20 cellular contexts compared by ENCODE assay signal in the genomic region with DNA sequence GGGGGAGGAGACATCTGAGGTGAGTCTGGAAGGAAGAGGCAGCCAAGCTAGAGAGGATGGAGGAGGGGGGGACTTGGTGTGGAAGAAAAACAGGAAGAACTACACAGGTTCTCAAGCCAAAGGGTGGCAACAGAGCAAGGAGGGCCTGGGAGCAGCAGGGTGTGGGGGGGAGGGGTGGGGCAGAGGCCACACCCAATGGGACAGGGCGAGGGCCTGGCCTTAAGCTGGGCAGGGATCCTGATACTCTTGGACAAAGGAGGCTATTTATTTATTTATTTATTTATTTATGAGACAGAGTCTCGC.
"Had no signal": no experiment of that assay in that cellular context is flagged by ENCODE, and none has a peak within 500 bp of the region (broad histone marks: within the 10 kb centered on the region; RNA-seq: fewer than 3 reads in every experiment).

No MANE protein-coding gene starts in this region.

- H3K4me3 ChIP-seq: hepatocyte had no signal

- H3K9me3 Mint-ChIP-seq: activated B cell treated with CpG ODN at 0.5 μM for 24 hours; activated naive CD8-positive, alpha-beta T cell treated with anti-CD3 and anti-CD28 coated beads, Interleukin-2, amount 50 U/mL, for 24 hours; dendritic cell treated with granulocyte-macrophage colony-stimulating factor and Interleukin-4, amounts not matched to agents 40 ng/mL and 50 ng/mL, for 4 days; immature natural killer cell; nephron progenitor cell; type B pancreatic cell had no signal

- H3K4me1 Mint-ChIP-seq: activated B cell treated with CpG ODN at 0.5 μM for 24 hours; activated naive CD8-positive, alpha-beta T cell treated with anti-CD3 and anti-CD28 coated beads, Interleukin-2, amount 50 U/mL, for 24 hours had no signal

- H3K4me2 ChIP-seq: hepatocyte had no signal

- H3K27ac ChIP-seq: hepatocyte, parathyroid adenoma had no signal

- H3K27ac Mint-ChIP-seq: activated B cell treated with CpG ODN at 0.5 μM for 24 hours; activated CD4-positive, alpha-beta T cell treated with anti-CD3 and anti-CD28 coated beads for 36 hours; activated naive CD8-positive, alpha-beta T cell treated with anti-CD3 and anti-CD28 coated beads, Interleukin-2, amount 50 U/mL, for 24 hours; dendritic cell treated with granulocyte-macrophage colony-stimulating factor and Interleukin-4, amounts not matched to agents 40 ng/mL and 50 ng/mL, for 4 days had no signal

- H3K4me3 Mint-ChIP-seq: activated B cell treated with CpG ODN at 0.5 μM for 24 hours; activated CD4-positive, alpha-beta T cell treated with anti-CD3 and anti-CD28 coated beads for 36 hours; activated naive CD8-positive, alpha-beta T cell treated with anti-CD3 and anti-CD28 coated beads, Interleukin-2, amount 50 U/mL, for 24 hours; dendritic cell treated with granulocyte-macrophage colony-stimulating factor and Interleukin-4, amounts not matched to agents 40 ng/mL and 50 ng/mL, for 4 days; immature natural killer cell; nephron progenitor cell; type B pancreatic cell had no signal

- ATAC-seq: activated CD4-positive, alpha-beta T cell treated with anti-CD3 and anti-CD28 coated beads for 36 hours; activated naive CD8-positive, alpha-beta T cell treated with anti-CD3 and anti-CD28 coated beads, Interleukin-2, amount 50 U/mL, for 24 hours; left ventricle myocardium superior; right cardiac atrium had no signal

- H3K9ac ChIP-seq: parathyroid adenoma had no signal

- H3K79me2 ChIP-seq: hepatocyte, parathyroid adenoma had no signal

- H3K4me1 ChIP-seq: parathyroid adenoma had no signal

- H2AFZ ChIP-seq: hepatocyte, parathyroid adenoma had no signal

- H3K27me3 ChIP-seq: hepatocyte had no signal

- DNase-seq: activated B cell treated with CpG ODN at 0.5 μM for 24 hours; activated CD4-positive, alpha-beta T cell treated with anti-CD3 and anti-CD28 coated beads for 36 hours; activated CD4-positive, alpha-beta T cell treated with anti-CD3 and anti-CD28 coated beads, Interleukin-2, amount 50 U/mL, for 4 hours; activated gamma-delta T cell; activated naive CD4-positive, alpha-beta T cell treated with anti-CD3 and anti-CD28 coated beads, Interleukin-2, amount 50 U/mL, for 16 hours; activated naive CD8-positive, alpha-beta T cell treated with anti-CD3 and anti-CD28 coated beads, Interleukin-2, amount 50 U/mL, for 24 hours; effector CD8-positive, alpha-beta T cell; foreskin melanocyte; immature natural killer cell; left ventricle myocardium superior; mammary epithelial cell; nephron progenitor cell; stimulated activated CD4-positive, alpha-beta T cell treated with anti-CD3 and anti-CD28 coated beads, Interleukin-1b, Interleukin-23, amount 100 ng/mL, for 48 hours; T-helper 1 cell; T-helper 9 cell had no signal

- H3K27me3 Mint-ChIP-seq: activated B cell treated with CpG ODN at 0.5 μM for 24 hours; activated CD4-positive, alpha-beta T cell treated with anti-CD3 and anti-CD28 coated beads for 36 hours; activated naive CD8-positive, alpha-beta T cell treated with anti-CD3 and anti-CD28 coated beads, Interleukin-2, amount 50 U/mL, for 24 hours; dendritic cell treated with granulocyte-macrophage colony-stimulating factor and Interleukin-4, amounts not matched to agents 40 ng/mL and 50 ng/mL, for 4 days; type B pancreatic cell had no signal
